ENCODE assay signal across 12 cellular contexts in the genomic region with DNA sequence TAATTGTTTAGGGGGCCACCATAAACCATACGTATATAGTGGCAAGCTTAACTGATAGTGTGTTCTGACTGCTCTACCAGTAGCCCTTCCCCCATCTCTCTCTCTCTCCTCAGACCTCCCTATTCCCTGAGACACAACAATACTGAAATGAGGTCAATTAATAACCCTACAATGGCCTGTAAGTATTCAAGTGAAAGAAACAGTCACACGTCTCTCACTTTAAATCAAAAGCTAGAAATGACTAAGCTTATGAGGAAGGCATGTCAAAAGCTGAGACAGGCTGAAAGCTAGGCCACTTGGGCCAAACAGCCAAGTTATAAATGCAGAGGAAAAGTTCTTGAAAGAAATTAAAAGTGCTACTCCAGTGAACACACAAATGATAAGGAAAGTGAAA.
DNase-seq lines count a peak whose midpoint lies in the region; ATAC-seq and TF ChIP-seq lines count a peak whose summit lies in the region.
"Had no signal": no experiment of that assay in that cellular context is flagged by ENCODE, and none has a peak within 500 bp of the region (broad histone marks: within the 10 kb centered on the region; RNA-seq: fewer than 3 reads in every experiment).

No MANE protein-coding gene starts in this region.

- TF ChIP-seq CTCF in OCI-LY7 (conservative IDR thresholded peaks at IDR 0.05; ENCODE audit: low read length) (no peak), body of pancreas (IDR thresholded peaks at IDR 0.05) (no peak)

- no peaks in the 10 kb centered on the region for H3K9me3 ChIP-seq in OCI-LY7 (ENCODE audit: low read length)
- H3K9me3 ChIP-seq in effector memory CD4-positive, alpha-beta T cell (ENCODE audit: control insufficient read depth, low read length), result no peaks in the 10 kb centered on the region
- H3K9me3 ChIP-seq in body of pancreas, result no peaks in the 10 kb centered on the region

- H3K27me3 ChIP-seq in effector memory CD4-positive, alpha-beta T cell (replicated peaks; ENCODE audit: control insufficient read depth, insufficient read depth, low read length, poor library complexity, severe bottlenecking), result no peaks in the 10 kb centered on the region
- H3K27me3 ChIP-seq in body of pancreas, result no peaks in the 10 kb centered on the region
- H3K27me3 ChIP-seq: foreskin keratinocyte had no signal

- TF ChIP-seq POLR2A in body of pancreas (IDR thresholded peaks at IDR 0.05), result no peak

- peak; percentile 23 for DNase-seq in astrocyte of the hippocampus (ENCODE audit: low read depth, low spot score)
- DNase-seq in OCI-LY7 (ENCODE audit: low spot score), result no peak
- DNase-seq in amniotic stem cell (lab: John Stamatoyannopoulos, UW), result no peak
- no peak for DNase-seq in effector memory CD4-positive, alpha-beta T cell
- no peak for DNase-seq in body of pancreas
- DNase-seq: activated B cell treated with CpG ODN at 0.5 μM for 24 hours, foreskin keratinocyte, midbrain, NCI-H1105 had no signal

- H3K4me3 ChIP-seq in OCI-LY7 (ENCODE audit: low read depth, low read length, poor library complexity, severe bottlenecking) (no peak overlapping the region), body of pancreas (no peak overlapping the region)
- no peak overlapping the region for H3K4me3 ChIP-seq in effector memory CD4-positive, alpha-beta T cell (ENCODE audit: insufficient read depth, low read depth, low read length, poor library complexity, severe bottlenecking)

- WGBS in body of pancreas, 2 donors, result 79 to 80% methylated on average over 2 of the region's 2 CpGs

- H2AFZ ChIP-seq in OCI-LY7 (ENCODE audit: low read length), result no peak overlapping the region

- H3K9me2 ChIP-seq in OCI-LY7 (ENCODE audit: insufficient read depth, low read length), result no peaks in the 10 kb centered on the region

- no peaks in the 10 kb centered on the region for H3K79me2 ChIP-seq in OCI-LY7 (ENCODE audit: insufficient read depth, low read depth, low read length)

- H3K27ac ChIP-seq in OCI-LY7 (ENCODE audit: low read depth, low read length, poor library complexity, severe bottlenecking), result no peak overlapping the region
- no peak overlapping the region for H3K27ac ChIP-seq in effector memory CD4-positive, alpha-beta T cell (ENCODE audit: insufficient read depth, low read length, poor library complexity, severe bottlenecking)
- no peak overlapping the region for H3K27ac ChIP-seq in body of pancreas
- H3K27ac ChIP-seq: foreskin keratinocyte had no signal

- CTCF ChIA-PET in OCI-LY7 (lab: Charles Lee; ENCODE audit: unreplicated experiment), result no interaction called here

- no peaks in the 10 kb centered on the region for H4K20me1 ChIP-seq in OCI-LY7 (ENCODE audit: insufficient read depth, low read length)

- ATAC-seq in GM18868 (IDR thresholded peaks at IDR 0.05; ENCODE audit: unreplicated experiment) (peak; percentile 86), GM21447 (IDR thresholded peaks at IDR 0.05; ENCODE audit: unreplicated experiment) (peak; percentile 86), HG03097 (IDR thresholded peaks at IDR 0.05; ENCODE audit: low FRiP score, unreplicated experiment) (peak; percentile 93), body of pancreas (no peak)

- intact Hi-C loops in OCI-LY7 (cut with micrococcal nuclease; ENCODE audit: unreplicated experiment) (no loop called here), body of pancreas (cut with DNase I) (no loop called here)

- BruUV-seq in OCI-LY7 (replicated peaks; lab: Mats Ljungman, UMichigan), result no TSS peak

- no peaks in the 10 kb centered on the region for H3K36me3 ChIP-seq in OCI-LY7 (ENCODE audit: insufficient read depth, low read length)
- H3K36me3 ChIP-seq in effector memory CD4-positive, alpha-beta T cell (ENCODE audit: control insufficient read depth, insufficient read depth, low read length), result no peaks in the 10 kb centered on the region
- H3K36me3 ChIP-seq in body of pancreas (replicated peaks in 1 of 2; ENCODE audit: insufficient read depth in 1 of 2, low read depth in 2 of 2), result no peaks in the 10 kb centered on the region

- H3K4me1 ChIP-seq in OCI-LY7 (ENCODE audit: insufficient read depth, low read length, poor library complexity, severe bottlenecking) (no peaks in the 10 kb centered on the region), body of pancreas (peaks cover 9% of the 10 kb centered on the region)
- no peaks in the 10 kb centered on the region for H3K4me1 ChIP-seq in effector memory CD4-positive, alpha-beta T cell (ENCODE audit: control insufficient read depth, insufficient read depth, low read length, poor library complexity, severe bottlenecking)
- H3K4me1 ChIP-seq: foreskin keratinocyte had no signal

- POLR2A ChIA-PET in OCI-LY7 (lab: Charles Lee), result interaction anchor here (0.6 to 1.7 kb wide), 8 partner anchors 10 to 134 kb away, joined by 3 to 7 read pairs (median 3); no protein-coding TSS in a partner anchor

- no peak overlapping the region for H3K4me2 ChIP-seq in OCI-LY7 (ENCODE audit: low read length)
